13 cellular contexts compared by ENCODE assay signal in genomic region chr15:90074916-90075315, GRCh38. TPM values are rescaled to one million over a fixed set of nuclear protein-coding genes. Genes with fewer than 3 reads are reported as not detected.
DNase-seq lines count a peak whose midpoint lies in the region; ATAC-seq and TF ChIP-seq lines count a peak whose summit lies in the region.
"Had no signal": no experiment of that assay in that cellular context is flagged by ENCODE, and none has a peak within 500 bp of the region (broad histone marks: within the 10 kb centered on the region; RNA-seq: fewer than 3 reads in every experiment).

No MANE protein-coding gene starts in this region.

- H3K27ac Mint-ChIP-seq in activated CD4-positive, alpha-beta T cell treated with anti-CD3 and anti-CD28 coated beads, Interleukin-2, amount 10 ng/mL, durations not matched to agents 7 days and 5 days: peak overlapping the region; percentile 37

- H3K9me3 Mint-ChIP-seq in activated CD4-positive, alpha-beta T cell treated with anti-CD3 and anti-CD28 coated beads, Interleukin-2, amount 10 ng/mL, durations not matched to agents 7 days and 5 days: no peaks in the 10 kb centered on the region
- H3K9me3 Mint-ChIP-seq: activated naive CD4-positive, alpha-beta T cell treated with anti-CD3 and anti-CD28 coated beads, Interleukin-2, amount 50 U/mL, for 72 hours; central memory CD8-positive, alpha-beta T cell; naive thymus-derived CD4-positive, alpha-beta T cell had no signal

- no peaks in the 10 kb centered on the region for H3K27me3 ChIP-seq in esophagus squamous epithelium
- no peaks in the 10 kb centered on the region for H3K27me3 ChIP-seq in sigmoid colon

- POLR2A ChIA-PET in activated CD4-positive, alpha-beta T cell treated with anti-CD3 and anti-CD28 coated beads, Interleukin-2, amount 10 ng/mL, durations not matched to agents 7 days and 5 days (lab: Charles Lee): no interaction called here

- H3K36me3 ChIP-seq in esophagus squamous epithelium (peaks cover 10 to 76% (median 16%) of the 10 kb centered on the region in 3 donors), sigmoid colon (peaks cover 0 to 65% (median 4%) of the 10 kb centered on the region in 4 donors)

- H3K9me3 ChIP-seq in esophagus squamous epithelium: no peaks in the 10 kb centered on the region
- no peaks in the 10 kb centered on the region for H3K9me3 ChIP-seq in sigmoid colon

- no peak overlapping the region for H3K4me3 ChIP-seq in esophagus squamous epithelium
- no peak overlapping the region for H3K4me3 ChIP-seq in sigmoid colon

- no peak for DNase-seq in activated CD4-positive, alpha-beta T cell treated with anti-CD3 and anti-CD28 coated beads, Interleukin-2, amount 10 ng/mL, durations not matched to agents 7 days and 5 days
- no peak for DNase-seq in activated CD4-positive, alpha-beta T cell treated with anti-CD3 and anti-CD28 coated beads for 48 hours
- DNase-seq in MV-4-11 (lab: John Stamatoyannopoulos, UW) (peak; percentile 8), esophagus squamous epithelium (lab: John Stamatoyannopoulos, UW) (no peak), sigmoid colon (no peak), C1 segment of cervical spinal cord (lab: John Stamatoyannopoulos, UW) (no peak)
- DNase-seq: activated CD8-positive, alpha-beta memory T cell treated with anti-CD3 and anti-CD28 coated beads for 24 hours; naive thymus-derived CD4-positive, alpha-beta T cell; NCI-H1092 had no signal

- no peak for TF ChIP-seq CTCF in esophagus squamous epithelium (IDR thresholded peaks at IDR 0.05)
- no peak for TF ChIP-seq CTCF in sigmoid colon (IDR thresholded peaks at IDR 0.05)

- no peak for TF ChIP-seq EP300 in sigmoid colon (IDR thresholded peaks at IDR 0.05)

- H3K4me1 ChIP-seq in esophagus squamous epithelium (peaks cover 16 to 46% (median 22%) of the 10 kb centered on the region in 3 donors), sigmoid colon (peaks cover 0 to 18% (median 16%) of the 10 kb centered on the region in 4 donors)

- ATAC-seq in GM19455 (IDR thresholded peaks at IDR 0.05; ENCODE audit: unreplicated experiment) (no peak), HG02763 (IDR thresholded peaks at IDR 0.05; ENCODE audit: unreplicated experiment) (no peak)
- ATAC-seq: naive thymus-derived CD4-positive, alpha-beta T cell had no signal

- TF ChIP-seq POLR2A in esophagus squamous epithelium (IDR thresholded peaks at IDR 0.05) (no peak), sigmoid colon (IDR thresholded peaks at IDR 0.05) (no peak)

- H3K36me3 Mint-ChIP-seq in activated CD4-positive, alpha-beta T cell treated with anti-CD3 and anti-CD28 coated beads, Interleukin-2, amount 10 ng/mL, durations not matched to agents 7 days and 5 days (ENCODE audit: low read depth): peaks cover 19% of the 10 kb centered on the region
- H3K36me3 Mint-ChIP-seq: activated naive CD4-positive, alpha-beta T cell treated with anti-CD3 and anti-CD28 coated beads, Interleukin-2, amount 50 U/mL, for 72 hours had no signal

- H3K4me1 Mint-ChIP-seq in activated CD4-positive, alpha-beta T cell treated with anti-CD3 and anti-CD28 coated beads, Interleukin-2, amount 10 ng/mL, durations not matched to agents 7 days and 5 days: peaks cover 8% of the 10 kb centered on the region
- H3K4me1 Mint-ChIP-seq: central memory CD8-positive, alpha-beta T cell had no signal

- CTCF ChIA-PET in activated CD4-positive, alpha-beta T cell treated with anti-CD3 and anti-CD28 coated beads, Interleukin-2, amount 10 ng/mL, durations not matched to agents 7 days and 5 days (lab: Charles Lee): interaction anchor here (0.6 to 1.8 kb wide), 7 partner anchors 9 to 496 kb away, joined by 3 to 5 read pairs (median 4); partner anchors contain the start of gene IDH2

- H3K27ac ChIP-seq in esophagus squamous epithelium: peak overlapping the region; percentile 78 to 83 (median 82)
- peak overlapping the region; percentile 29 to 70 (median 33) for H3K27ac ChIP-seq in sigmoid colon

- no peaks in the 10 kb centered on the region for H3K27me3 Mint-ChIP-seq in activated CD4-positive, alpha-beta T cell treated with anti-CD3 and anti-CD28 coated beads, Interleukin-2, amount 10 ng/mL, durations not matched to agents 7 days and 5 days
- H3K27me3 Mint-ChIP-seq: central memory CD8-positive, alpha-beta T cell; naive thymus-derived CD4-positive, alpha-beta T cell had no signal

- no peak overlapping the region for H3K4me3 Mint-ChIP-seq in activated CD4-positive, alpha-beta T cell treated with anti-CD3 and anti-CD28 coated beads, Interleukin-2, amount 10 ng/mL, durations not matched to agents 7 days and 5 days
- H3K4me3 Mint-ChIP-seq: central memory CD8-positive, alpha-beta T cell; naive thymus-derived CD4-positive, alpha-beta T cell had no signal

- WGBS in esophagus squamous epithelium, 2 donors: 62 to 78% methylated on average over 3 to 5 of the region's 5 CpGs
- 89 to 90% methylated on average over 5 of the region's 5 CpGs for WGBS in sigmoid colon, 2 donors

- intact Hi-C loops in esophagus squamous epithelium (cut with DNase I) (loop anchor here (5.0 to 10.0 kb wide), 2 partner anchors 70 to 178 kb away; partner anchors contain the start of gene ZNF710), sigmoid colon (cut with DNase I) (loop anchor here (5.0 kb wide), 3 partner anchors 163 to 313 kb away; partner anchors contain the start of gene ARPIN)

RNA-seq across cellular contexts. Expression of gene IDH2, which starts 27.4 kb away (rescaled TPM):
- 100 to 1,000 TPM; 332 to 349 TPM for total RNA-seq in activated CD4-positive, alpha-beta T cell treated with anti-CD3 and anti-CD28 coated beads, Interleukin-2, amount 10 ng/mL, durations not matched to agents 7 days and 5 days
- total RNA-seq in esophagus squamous epithelium (100 to 1,000 TPM in 2 of 4 donors, 10 to 100 TPM in 2; 60.7 to 155 (median 103) TPM), sigmoid colon (100 to 1,000 TPM in 3 of 4 donors, 10 to 100 TPM in 1; 77.2 to 164 (median 116) TPM)
- polyA plus RNA-seq in sigmoid colon: 100 to 1,000 TPM in 1 of 3 donors, 10 to 100 TPM in 2; 43.8 to 210 (median 90.2) TPM
